8 cellular contexts compared by ENCODE assay signal in the genomic region with DNA sequence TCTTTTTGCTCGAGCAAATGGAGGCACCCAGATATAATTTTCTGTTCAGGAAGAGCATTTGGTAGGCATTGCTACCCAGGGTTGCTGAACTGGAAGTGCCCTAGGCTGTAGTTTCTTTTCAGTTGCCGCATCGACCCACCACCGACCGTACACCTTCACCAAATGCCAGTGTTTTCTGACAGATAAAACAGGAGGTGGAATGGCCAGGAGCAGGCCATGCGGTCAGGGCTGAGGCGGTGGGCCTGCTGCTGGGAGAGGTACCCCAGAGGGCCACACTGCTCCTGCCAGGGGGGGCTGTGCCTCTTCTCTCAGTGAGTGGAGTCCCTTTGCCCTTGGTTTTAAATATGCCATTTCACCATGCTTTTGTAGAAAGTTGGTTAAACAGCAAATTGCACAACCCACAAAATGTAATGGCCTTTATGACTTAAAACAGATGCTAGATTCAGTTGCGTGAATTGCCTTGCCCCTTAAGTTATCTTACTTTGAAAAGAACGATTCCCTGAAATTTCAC. TPM values are rescaled to one million over a fixed set of nuclear protein-coding genes. Genes with fewer than 3 reads are reported as not detected.
DNase-seq lines count a peak whose midpoint lies in the region; ATAC-seq and TF ChIP-seq lines count a peak whose summit lies in the region.

No MANE protein-coding gene starts in this region.

- no peak for TF ChIP-seq CTCF in mammary epithelial cell (conservative IDR thresholded peaks at IDR 0.05 in 1 of 2, IDR thresholded peaks at IDR 0.05 in 1 of 2; ENCODE audit: extremely low read depth in 1 of 2, insufficient read depth in 1 of 2, low read depth in 1 of 2, low read length in 2 of 2)

- peak overlapping the region; percentile 100 for H3K4me2 ChIP-seq in mammary epithelial cell (ENCODE audit: insufficient read depth, low read depth, low read length)

- H3K9me3 ChIP-seq in mammary epithelial cell (replicated peaks; ENCODE audit: insufficient read depth, low read length) (no peaks in the 10 kb centered on the region), mononuclear cell (ENCODE audit: low read depth, low read length) (no peaks in the 10 kb centered on the region)

- DNase-seq in AG08395 (ENCODE audit: low spot score) (peak; percentile 40), M059J (ENCODE audit: low read depth) (peak; percentile 22), mammary epithelial cell (peak; percentile 28), left colon (no peak)

- BruUV-seq in mammary epithelial cell (replicated peaks; lab: Mats Ljungman, UMichigan): no TSS peak

- H3K27ac ChIP-seq in mammary epithelial cell (ENCODE audit: insufficient read depth, low read depth, low read length): peak overlapping the region; percentile 68

- H4K20me1 ChIP-seq in mammary epithelial cell (ENCODE audit: insufficient read depth, low read length): no peaks in the 10 kb centered on the region

- intact Hi-C loops in mammary epithelial cell (cut with micrococcal nuclease) (loop anchor here (1.0 to 5.0 kb wide), 5 partner anchors 162 to 885 kb away; no protein-coding TSS in a partner anchor), left colon (cut with DNase I, micrococcal nuclease) (no loop called here)

- WGBS in mammary epithelial cell (ENCODE audit: low coverage, missing lambda C conversion rate): 3% methylated on average over 6 of the region's 9 CpGs

- H3K36me3 ChIP-seq in mammary epithelial cell (ENCODE audit: insufficient read depth, low read length): no peaks in the 10 kb centered on the region

- CTCF ChIA-PET in mammary epithelial cell (lab: Charles Lee; ENCODE audit: low non-redundant PET): interaction anchor here (0.8 kb wide), 1 partner anchor 233 kb away, joined by 4 read pairs; no protein-coding TSS in a partner anchor

- dilution Hi-C loops in mammary epithelial cell (cut with HindIII; ENCODE audit: low sequenced_read_pairs): no loop called here

- peak overlapping the region; percentile 80 for H2AFZ ChIP-seq in mammary epithelial cell (ENCODE audit: low read depth, low read length)

- H3K27me3 ChIP-seq in mammary epithelial cell (ENCODE audit: insufficient read depth, low read length) (no peaks in the 10 kb centered on the region), mononuclear cell (ENCODE audit: insufficient read depth, low read length) (no peaks in the 10 kb centered on the region)

- H3K4me1 ChIP-seq in mammary epithelial cell (ENCODE audit: insufficient read depth, low read length) (peaks cover 32% of the 10 kb centered on the region), mononuclear cell (ENCODE audit: insufficient read depth, low read length) (peaks cover 44% of the 10 kb centered on the region)

- peak overlapping the region; percentile 84 for H3K9ac ChIP-seq in mammary epithelial cell (ENCODE audit: insufficient read depth, low read length)

- peak overlapping the region; percentile 53 to 59 (median 56) for H3K4me3 ChIP-seq in mammary epithelial cell (replicated peaks in 1 of 3; ENCODE audit: insufficient read depth in 1 of 3, low read depth in 2 of 3, low read length in 3 of 3)
- peak overlapping the region; percentile 36 for H3K4me3 ChIP-seq in mononuclear cell (ENCODE audit: low read length)

- peaks cover 42% of the 10 kb centered on the region for H3K79me2 ChIP-seq in mammary epithelial cell (ENCODE audit: insufficient read depth, low read length)

- in situ Hi-C loops in mammary epithelial cell (cut with MboI; ENCODE audit: low sequenced_read_pairs in 2 of 2): loop anchor here in 1 of 2 donors (10.0 kb wide), 1 partner anchor 602 kb away; no protein-coding TSS in a partner anchor

- ATAC-seq in HG03469 (IDR thresholded peaks at IDR 0.05; ENCODE audit: unreplicated experiment) (no peak), HG02840 (IDR thresholded peaks at IDR 0.05; ENCODE audit: low FRiP score, unreplicated experiment) (no peak), left colon (no peak), HG02981 (IDR thresholded peaks at IDR 0.05; ENCODE audit: unreplicated experiment) (no peak)

RNA-seq across cellular contexts. Expression of a gene that starts 36.5 kb away (rescaled TPM):
- 5.5 and 5.9 TPM in 2 replicates for total RNA-seq in M059J (2014; rRNA removed; shearing (Covaris generic))
- 1 to 10 TPM; 4.7 to 8.1 TPM for total RNA-seq in mammary epithelial cell
- polyA plus RNA-seq in mammary epithelial cell: 2.0 TPM
- polyA minus RNA-seq in mammary epithelial cell: 7.0 TPM
- total RNA-seq in mononuclear cell: 13.1 TPM
- total RNA-seq in left colon: 10 to 100 TPM; 24.8 to 34.1 TPM

RNA-seq across cellular contexts. Expression of a gene that starts 38.2 kb away (rescaled TPM):
- total RNA-seq in M059J (2014; rRNA removed; shearing (Covaris generic)): 8.4 and 10.5 TPM in 2 replicates
- 10 to 100 TPM; 15.2 to 29.4 TPM for total RNA-seq in mammary epithelial cell
- polyA plus RNA-seq in mammary epithelial cell: 31.3 TPM
- polyA minus RNA-seq in mammary epithelial cell: 27.9 TPM
- 9.4 TPM for total RNA-seq in mononuclear cell
- 10 to 100 TPM; 42.9 to 54.6 TPM for total RNA-seq in left colon

Comparison
In these comparisons a context has a peak if more than half of its experiments do, and no peak if none do; other contexts are left out.
1. DNase-seq: peak in AG08395 (single experiment), M059J (single experiment) and mammary epithelial cell (single experiment); none in left colon (0 of 2).